Comparison of ENCODE assay signal across 23 cellular contexts in the genomic region with DNA sequence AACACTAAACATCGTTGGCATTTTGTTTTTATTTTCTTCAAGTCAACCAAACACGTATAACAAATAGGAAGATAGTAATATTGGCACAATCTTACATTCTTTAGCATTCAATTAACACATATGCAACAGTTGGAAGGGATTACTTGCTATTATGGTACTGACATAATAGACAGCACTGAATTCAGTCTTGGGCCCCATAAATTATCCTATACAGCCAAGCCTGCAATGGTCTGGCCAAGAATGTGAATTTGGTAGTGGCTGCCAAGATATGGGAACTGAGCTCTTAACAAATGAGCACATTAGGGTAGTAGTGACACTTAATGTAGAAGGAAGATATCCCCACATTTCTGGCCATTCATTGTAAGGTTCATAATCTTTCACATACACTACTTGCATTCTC.
"Had no signal": no experiment of that assay in that cellular context is flagged by ENCODE, and none has a peak within 500 bp of the region (broad histone marks: within the 10 kb centered on the region; RNA-seq: fewer than 3 reads in every experiment).

No MANE protein-coding gene starts in this region.

- DNase-seq: effector CD8-positive, alpha-beta T cell; endodermal cell; foreskin fibroblast; gastrocnemius medialis; head of caudate nucleus; kidney; natural killer cell; occipital lobe; ovary; posterior cingulate gyrus; psoas muscle; right cardiac atrium; stimulated activated CD4-positive, alpha-beta T cell treated with anti-CD3 and anti-CD28 coated beads, Interleukin-15, amount 100 ng/mL, for 24 hours; stimulated activated CD4-positive, alpha-beta T cell treated with anti-CD3 and anti-CD28 coated beads, Interleukin-2, amount 100 ng/mL, for 48 hours; stimulated activated naive B cell treated with anti-CD40 and anti-IgM and Interleukin-4, amounts not matched to agents 10 μg/mL and 1 μg/mL and 100 μg/mL, for 72 hours; transverse colon had no signal

- H3K27me3 ChIP-seq: gastrocnemius medialis, ovary, transverse colon, vagina had no signal

- H3K27ac ChIP-seq: epithelial cell of prostate, gastrocnemius medialis, ovary, psoas muscle, thoracic aorta, transverse colon, vagina had no signal

- H3K9me3 ChIP-seq: gastrocnemius medialis, ovary, psoas muscle, thoracic aorta, transverse colon, vagina had no signal

- H3K4me3 ChIP-seq: gastrocnemius medialis, lung, ovary, psoas muscle, skin epidermis, thoracic aorta, transverse colon, vagina had no signal

- H3K36me3 ChIP-seq: gastrocnemius medialis, ovary, thoracic aorta, transverse colon, vagina had no signal

- ATAC-seq: esophagus mucosa; gastrocnemius medialis; left lobe of liver; natural killer cell; psoas muscle; right cardiac atrium; stimulated activated naive B cell treated with anti-CD40 and anti-IgM and Interleukin-4, amounts not matched to agents 10 μg/mL and 1 μg/mL and 100 μg/mL, for 72 hours had no signal
